26 cellular contexts compared by ENCODE assay signal in the genomic region with DNA sequence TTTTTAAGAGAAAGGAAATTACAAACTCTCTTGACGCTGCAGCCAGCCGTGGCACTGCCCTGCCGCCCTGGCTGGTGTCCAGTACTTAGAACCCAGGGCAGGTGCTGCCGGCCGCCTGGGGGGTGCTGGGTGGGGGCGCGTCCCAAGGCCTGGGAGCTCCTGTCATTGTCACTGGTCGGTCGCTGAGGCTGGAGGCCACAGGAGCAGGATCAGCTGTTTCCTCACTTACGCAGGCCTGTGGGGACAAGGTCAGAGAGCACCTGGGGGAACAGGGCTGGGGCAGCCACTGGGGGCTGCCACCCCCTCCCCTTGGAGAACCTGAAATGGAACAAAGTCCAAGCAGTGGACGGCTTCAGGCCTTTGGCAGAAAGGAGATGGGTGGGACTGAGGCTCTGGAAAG. TPM values are rescaled to one million over a fixed set of nuclear protein-coding genes. Genes with fewer than 3 reads are reported as not detected.
"Had no signal": no experiment of that assay in that cellular context is flagged by ENCODE, and none has a peak within 500 bp of the region (broad histone marks: within the 10 kb centered on the region; RNA-seq: fewer than 3 reads in every experiment).

No MANE protein-coding gene starts in this region.

- H3K9me3 ChIP-seq: psoas muscle, suprapubic skin had no signal

- H3K36me3 Mint-ChIP-seq: activated naive CD4-positive, alpha-beta T cell treated with anti-CD3 and anti-CD28 coated beads, Interleukin-2, amount 10 ng/mL, durations not matched to agents 7 days and 5 days; brain; type B pancreatic cell had no signal

- H3K27ac Mint-ChIP-seq: activated naive CD4-positive, alpha-beta T cell treated with anti-CD3 and anti-CD28 coated beads, Interleukin-2, amount 10 ng/mL, durations not matched to agents 7 days and 5 days; activated naive CD8-positive, alpha-beta T cell treated with anti-CD3 and anti-CD28 coated beads, Interleukin-2, amount 50 U/mL, for 24 hours; stimulated activated naive CD8-positive, alpha-beta T cell treated with anti-CD3 and anti-CD28 coated beads, Interleukin-15, amount 100 ng/mL, for 72 hours; type B pancreatic cell had no signal

- H3K27me3 Mint-ChIP-seq: brain, type B pancreatic cell had no signal

- H3K36me3 ChIP-seq: suprapubic skin had no signal

- DNase-seq: activated CD4-positive, alpha-beta T cell treated with anti-CD3 and anti-CD28 coated beads, Interleukin-2, amount 50 U/mL, for 1 hour; activated CD8-positive, alpha-beta memory T cell treated with anti-CD3 and anti-CD28 coated beads, Interleukin-2, amount 50 U/mL, for 4 hours; activated effector memory CD4-positive, alpha-beta T cell treated with Interleukin-2 at 50 U/mL for 16 hours; activated naive CD4-positive, alpha-beta T cell treated with anti-CD3 and anti-CD28 coated beads, Interleukin-2, amount 10 ng/mL, durations not matched to agents 7 days and 5 days; activated naive CD8-positive, alpha-beta T cell treated with anti-CD3 and anti-CD28 coated beads, Interleukin-2, amount 50 U/mL, for 24 hours; activated T-cell treated with anti-CD3 and anti-CD28 coated beads, Interleukin-2, amount 50 U/mL, for 4 hours; anterior cingulate cortex; caudate nucleus; head of caudate nucleus; kidney; mammary epithelial cell; psoas muscle; right cardiac atrium; small intestine; stimulated activated CD4-positive, alpha-beta T cell treated with anti-CD3 and anti-CD28 coated beads, Interleukin-4, amount 100 ng/mL, for 1 hour; stimulated activated naive CD8-positive, alpha-beta T cell treated with anti-CD3 and anti-CD28 coated beads, Interleukin-15, amount 100 ng/mL, for 72 hours had no signal

- H3K4me3 Mint-ChIP-seq: activated naive CD4-positive, alpha-beta T cell treated with anti-CD3 and anti-CD28 coated beads, Interleukin-2, amount 10 ng/mL, durations not matched to agents 7 days and 5 days; activated naive CD8-positive, alpha-beta T cell treated with anti-CD3 and anti-CD28 coated beads, Interleukin-2, amount 50 U/mL, for 24 hours; activated T-cell treated with anti-CD3 and anti-CD28 coated beads, Interleukin-2, amount 50 U/mL, for 4 hours; brain; stimulated activated naive CD8-positive, alpha-beta T cell treated with anti-CD3 and anti-CD28 coated beads, Interleukin-15, amount 100 ng/mL, for 72 hours; type B pancreatic cell had no signal

- H3K4me1 Mint-ChIP-seq: activated naive CD4-positive, alpha-beta T cell treated with anti-CD3 and anti-CD28 coated beads, Interleukin-2, amount 10 ng/mL, durations not matched to agents 7 days and 5 days; activated naive CD8-positive, alpha-beta T cell treated with anti-CD3 and anti-CD28 coated beads, Interleukin-2, amount 50 U/mL, for 24 hours had no signal

- H3K27ac ChIP-seq: psoas muscle, suprapubic skin had no signal

- H3K9me3 Mint-ChIP-seq: activated naive CD4-positive, alpha-beta T cell treated with anti-CD3 and anti-CD28 coated beads, Interleukin-2, amount 10 ng/mL, durations not matched to agents 7 days and 5 days; activated naive CD8-positive, alpha-beta T cell treated with anti-CD3 and anti-CD28 coated beads, Interleukin-2, amount 50 U/mL, for 24 hours; activated T-cell treated with anti-CD3 and anti-CD28 coated beads, Interleukin-2, amount 50 U/mL, for 4 hours; brain; stimulated activated naive CD8-positive, alpha-beta T cell treated with anti-CD3 and anti-CD28 coated beads, Interleukin-15, amount 100 ng/mL, for 72 hours; type B pancreatic cell had no signal

- ATAC-seq: activated naive CD8-positive, alpha-beta T cell treated with anti-CD3 and anti-CD28 coated beads, Interleukin-2, amount 50 U/mL, for 24 hours; activated T-cell treated with anti-CD3 and anti-CD28 coated beads, Interleukin-2, amount 50 U/mL, for 4 hours; left lobe of liver; psoas muscle; right cardiac atrium; stimulated activated naive CD8-positive, alpha-beta T cell treated with anti-CD3 and anti-CD28 coated beads, Interleukin-15, amount 100 ng/mL, for 72 hours had no signal

- H3K4me3 ChIP-seq: psoas muscle, suprapubic skin had no signal

- FAIRE-seq: endometrium, frontal cortex, kidney, small intestine had no signal

- H3K4me1 ChIP-seq: psoas muscle had no signal

RNA-seq across cellular contexts. Expression of a gene that starts 5.6 kb away (rescaled TPM):
- total RNA-seq: activated T-cell treated with anti-CD3 and anti-CD28 coated beads, Interleukin-2, amount 50 U/mL, for 4 hours; frontal cortex; left lobe of liver; mammary epithelial cell; osteocyte; psoas muscle; right cardiac atrium had no signal
- polyA plus RNA-seq: mammary epithelial cell, neural cell, right cardiac atrium had no signal

RNA-seq across cellular contexts. Expression of a gene that starts 13.0 kb away (rescaled TPM):
- total RNA-seq: activated T-cell treated with anti-CD3 and anti-CD28 coated beads, Interleukin-2, amount 50 U/mL, for 4 hours; left lobe of liver; mononuclear cell; psoas muscle; right cardiac atrium had no signal
- polyA plus RNA-seq: esophagus, mammary epithelial cell, psoas muscle, right cardiac atrium had no signal

RNA-seq across cellular contexts. Expression of a gene that starts 51.7 kb away (rescaled TPM):
- total RNA-seq: activated T-cell treated with anti-CD3 and anti-CD28 coated beads, Interleukin-2, amount 50 U/mL, for 4 hours; kidney; left lobe of liver; mammary epithelial cell; mononuclear cell; osteocyte; psoas muscle; right cardiac atrium; suprapubic skin had no signal
- polyA plus RNA-seq: esophagus, mammary epithelial cell, right cardiac atrium had no signal
